ENCODE assay signal across 8 cellular contexts in the genomic region with DNA sequence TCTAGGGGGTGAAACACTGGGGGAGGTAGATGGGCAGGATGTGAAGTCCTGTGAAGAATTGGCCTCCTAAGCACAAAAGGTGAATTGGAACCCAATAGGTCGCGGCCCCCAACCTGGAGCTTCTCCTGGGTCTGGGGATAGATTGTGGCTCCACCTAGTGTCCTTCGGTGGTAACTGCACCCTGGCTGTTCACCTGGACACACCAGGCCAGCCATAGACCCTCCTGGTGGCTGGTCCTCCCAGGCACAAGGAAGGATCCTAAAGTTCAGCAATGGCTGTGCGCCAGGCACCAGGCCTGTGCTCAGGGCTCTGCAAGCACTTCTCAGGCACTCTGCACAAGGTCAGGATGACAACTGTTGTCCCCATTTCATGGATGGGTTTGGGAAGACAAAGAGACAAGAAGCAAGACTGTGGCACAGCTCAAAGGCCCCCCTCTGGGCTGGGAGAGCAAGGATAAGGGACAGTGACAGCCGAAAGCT. TPM values are rescaled to one million over a fixed set of nuclear protein-coding genes. Genes with fewer than 3 reads are reported as not detected.
A peak's percentile ranks its signal among the peaks of the same experiment; 100 is the strongest.
DNase-seq lines count a peak whose midpoint lies in the region; ATAC-seq and TF ChIP-seq lines count a peak whose summit lies in the region.

No MANE protein-coding gene starts in this region.

- H3K4me2 ChIP-seq in DND-41 (ENCODE audit: insufficient read depth, low read length) = no peak overlapping the region

- H3K27ac ChIP-seq in DND-41 (ENCODE audit: low read length) (no peak overlapping the region), ovary (no peak overlapping the region)

- H3K4me1 ChIP-seq in DND-41 (ENCODE audit: insufficient read depth, low read length) (no peaks in the 10 kb centered on the region), ovary (ENCODE audit: insufficient read depth) (peaks cover 1% of the 10 kb centered on the region)

- no peaks in the 10 kb centered on the region for H3K36me3 ChIP-seq in DND-41 (ENCODE audit: insufficient read depth, low read length)
- no peaks in the 10 kb centered on the region for H3K36me3 ChIP-seq in ovary

- peaks cover 4% of the 10 kb centered on the region; the same call in 1 of the 2 replicates for H4K20me1 ChIP-seq in DND-41 (ENCODE audit: insufficient read depth, low read length)

- no peak overlapping the region for H2AFZ ChIP-seq in DND-41 (ENCODE audit: low read depth, low read length)

- H3K9me3 ChIP-seq in DND-41 (ENCODE audit: insufficient read depth, low read length, severe bottlenecking) (no peaks in the 10 kb centered on the region), ovary (no peaks in the 10 kb centered on the region)

- peak; percentile 71 for DNase-seq in DND-41
- DNase-seq in HUDEP-2 (lab: John Stamatoyannopoulos, UW; ENCODE audit: unreplicated experiment in 76 of 76) = peak in 55 of 76 experiments; percentile 5 to 70 (median 42)
- peak; percentile 53 for DNase-seq in RKO (ENCODE audit: low spot score)
- DNase-seq in activated T-helper 1 cell treated with anti-CD3 and anti-CD28 coated beads, Interleukin-2, amount 50 U/mL, for 16 hours (ENCODE audit: low read depth in 1 of 2, low spot score in 1 of 2) = peak; percentile 53 to 59
- peak; percentile 20 for DNase-seq in fibroblast of the conjunctiva (ENCODE audit: low read depth)
- peak; percentile 53 to 71 (median 68) for DNase-seq in ovary
- DNase-seq in ureter (ENCODE audit: low spot score) = peak; percentile 70
- DNase-seq in NCI-H1048 (lab: John Stamatoyannopoulos, UW) = no peak

- H3K9ac ChIP-seq in DND-41 (ENCODE audit: low read depth, low read length) = no peak overlapping the region

- no peaks in the 10 kb centered on the region for H3K79me2 ChIP-seq in DND-41 (ENCODE audit: insufficient read depth, low read length)

- H3K27me3 ChIP-seq in DND-41 (ENCODE audit: insufficient read depth, low read length, poor library complexity) (peaks cover 14% of the 10 kb centered on the region), ovary (no peaks in the 10 kb centered on the region)

- intact Hi-C loops in ovary (cut with DNase I) = loop anchor here in 1 of 4 donors (10.0 kb wide), 1 partner anchor 193 kb away; the partner anchor contains the start of gene HES3

- TF ChIP-seq CTCF in DND-41 (IDR thresholded peaks at IDR 0.05; ENCODE audit: borderline replicate concordance, extremely low read depth, low read length, poor library complexity, severe bottlenecking) = peak; percentile 90
- peak; percentile 59 to 71 (median 61) for TF ChIP-seq CTCF in ovary (IDR thresholded peaks at IDR 0.05)

- TF ChIP-seq POLR2A in ovary (IDR thresholded peaks at IDR 0.05) = no peak

- WGBS in ovary, 3 donors = 7 to 21% (median 19%) methylated on average over 5 of the region's 5 CpGs

- no peak overlapping the region for H3K4me3 ChIP-seq in DND-41 (ENCODE audit: low read depth in 1 of 2, low read length in 2 of 2)
- no peak overlapping the region for H3K4me3 ChIP-seq in ovary

- ATAC-seq in DND-41 (ENCODE audit: insufficient read depth, low read depth) = peak; percentile 87

- no peak for TF ChIP-seq EP300 in ovary (IDR thresholded peaks at IDR 0.05)

RNA-seq across cellular contexts. Expression of gene ESPN, which starts 13.5 kb away (rescaled TPM):
- total RNA-seq in ovary (10 to 100 TPM in 1 of 7 donors, 1 to 10 TPM in 4, under 1 TPM in 2; 0.51 to 46.2 (median 1.9) TPM), ureter (6.2 TPM)
- polyA plus RNA-seq in ovary = under 1 TPM in 1 of 2 donors, not detected in 1; 0.11 TPM

RNA-seq across cellular contexts. Expression of gene HES2, which starts 18.4 kb away (rescaled TPM):
- total RNA-seq in ovary = 1 to 10 TPM in 1 of 7 donors, under 1 TPM in 5, not detected in 1; 0.08 to 9.2 (median 0.43) TPM
- not detected for polyA plus RNA-seq in ovary
- 2.1 TPM for total RNA-seq in ureter

RNA-seq across cellular contexts. Expression of gene TNFRSF25, which starts 27.9 kb away (rescaled TPM):
- 10 to 100 TPM in 2 of 7 donors, 1 to 10 TPM in 5; 4.9 to 13.1 (median 7.7) TPM for total RNA-seq in ovary
- polyA plus RNA-seq in ovary = 1 to 10 TPM; 1.7 to 9.4 TPM
- total RNA-seq in ureter = 17.1 TPM

RNA-seq across cellular contexts. Expression of gene ACOT7, which starts 44.5 kb away (rescaled TPM):
- total RNA-seq in ovary (10 to 100 TPM in 4 of 7 donors, 1 to 10 TPM in 3; 8.2 to 16.3 (median 11.3) TPM), ureter (19.1 TPM)
- polyA plus RNA-seq in ovary = 10 to 100 TPM in 1 of 2 donors, 1 to 10 TPM in 1; 6.4 to 20.7 TPM

RNA-seq across cellular contexts. Expression of gene PLEKHG5, which starts 53.4 kb away (rescaled TPM):
- 10 to 100 TPM in 3 of 7 donors, 1 to 10 TPM in 4; 6.2 to 13.1 (median 9.4) TPM for total RNA-seq in ovary
- polyA plus RNA-seq in ovary = 10 to 100 TPM in 1 of 2 donors, 1 to 10 TPM in 1; 2.0 to 10.2 TPM
- 17.7 TPM for total RNA-seq in ureter
